In genomic region chr1:54685335-54685905, GRCh38 we compare ENCODE assay signal across 29 cellular contexts. TPM values are rescaled to one million over a fixed set of nuclear protein-coding genes. Genes with fewer than 3 reads are reported as not detected.
"Had no signal": no experiment of that assay in that cellular context is flagged by ENCODE, and none has a peak within 500 bp of the region (broad histone marks: within the 10 kb centered on the region; RNA-seq: fewer than 3 reads in every experiment).

No MANE protein-coding gene starts in this region.

- H3K27ac ChIP-seq: colonic mucosa, epithelial cell of prostate, esophagus squamous epithelium, gastrocnemius medialis, heart left ventricle, hepatocyte, left lung, lower lobe of right lung had no signal

- H3K4me1 Mint-ChIP-seq: endodermal cell, immature natural killer cell, memory B cell had no signal

- ATAC-seq: effector memory CD8-positive, alpha-beta T cell; gastrocnemius medialis; left colon; left lung; left ventricle myocardium superior; lower lobe of right lung; naive thymus-derived CD4-positive, alpha-beta T cell had no signal

- H3K9me3 Mint-ChIP-seq: dendritic cell treated with granulocyte-macrophage colony-stimulating factor and Interleukin-4, amounts not matched to agents 40 ng/mL and 50 ng/mL, for 4 days; effector memory CD8-positive, alpha-beta T cell; endodermal cell; memory B cell; naive thymus-derived CD4-positive, alpha-beta T cell had no signal

- H3K9me3 ChIP-seq: colonic mucosa, esophagus squamous epithelium, gastrocnemius medialis, heart left ventricle, left lung, lower lobe of right lung had no signal

- H3K4me3 ChIP-seq: colonic mucosa, esophagus squamous epithelium, gastrocnemius medialis, heart left ventricle, hepatocyte, left lung, lower lobe of right lung had no signal

- H3K4me3 Mint-ChIP-seq: dendritic cell treated with granulocyte-macrophage colony-stimulating factor and Interleukin-4, amounts not matched to agents 40 ng/mL and 50 ng/mL, for 4 days; effector memory CD8-positive, alpha-beta T cell; endodermal cell; immature natural killer cell; memory B cell; naive thymus-derived CD4-positive, alpha-beta T cell had no signal

- H3K4me1 ChIP-seq: colonic mucosa, esophagus squamous epithelium, gastrocnemius medialis, heart left ventricle, left lung, lower lobe of right lung had no signal

- H3K27me3 ChIP-seq: colonic mucosa, esophagus squamous epithelium, gastrocnemius medialis, heart left ventricle, hepatocyte, left lung had no signal

- H3K27ac Mint-ChIP-seq: dendritic cell treated with granulocyte-macrophage colony-stimulating factor and Interleukin-4, amounts not matched to agents 40 ng/mL and 50 ng/mL, for 4 days; effector memory CD8-positive, alpha-beta T cell; endodermal cell; immature natural killer cell; memory B cell; naive thymus-derived CD4-positive, alpha-beta T cell had no signal

- H3K36me3 ChIP-seq: colonic mucosa, esophagus squamous epithelium, gastrocnemius medialis, left lung, lower lobe of right lung had no signal

- DNase-seq: colonic mucosa; cortex of kidney; effector CD8-positive, alpha-beta T cell; effector memory CD8-positive, alpha-beta T cell; endodermal cell; erythroblast; esophagus squamous epithelium; foreskin fibroblast; foreskin melanocyte; gastrocnemius medialis; heart left ventricle; hypothalamus; immature natural killer cell; islet precursor cell; kidney; kidney glomerular epithelial cell; left colon; left lung; left ventricle myocardium superior; lower lobe of right lung; mesendoderm; midbrain; naive thymus-derived CD4-positive, alpha-beta T cell had no signal

- H2AFZ ChIP-seq: hepatocyte had no signal

- H3K36me3 Mint-ChIP-seq: immature natural killer cell; memory B cell; naive thymus-derived CD4-positive, alpha-beta T cell had no signal

- H3K4me2 ChIP-seq: hepatocyte had no signal

- H3K27me3 Mint-ChIP-seq: dendritic cell treated with granulocyte-macrophage colony-stimulating factor and Interleukin-4, amounts not matched to agents 40 ng/mL and 50 ng/mL, for 4 days had no signal

RNA-seq across cellular contexts. Expression of gene MROH7, which starts 43.8 kb away (rescaled TPM):
- total RNA-seq: glomerular endothelial cell, lung microvascular endothelial cell had no signal
- polyA plus RNA-seq: immature natural killer cell; naive thymus-derived CD4-positive, alpha-beta T cell had no signal
